In genomic region chr6:24720604-24721460, GRCh38 we compare ENCODE assay signal across 8 cellular contexts. TPM values are rescaled to one million over a fixed set of nuclear protein-coding genes. Genes with fewer than 3 reads are reported as not detected.
DNase-seq lines count a peak whose midpoint lies in the region; ATAC-seq and TF ChIP-seq lines count a peak whose summit lies in the region.

No MANE protein-coding gene starts in this region.

- peak overlapping the region; percentile 98 to 100 for H3K9ac ChIP-seq in mucosa of rectum (ENCODE audit: low read depth in 1 of 2, low read length in 2 of 2)

- H3K4me1 ChIP-seq in esophagus (ENCODE audit: control insufficient read depth in 2 of 2, insufficient read depth in 2 of 2, low read length in 1 of 2) (peaks cover 0 to 3% of the 10 kb centered on the region in 2 donors), mucosa of rectum (ENCODE audit: control insufficient read depth in 2 of 2, insufficient read depth in 2 of 2, low read length in 2 of 2) (peaks cover 21 to 26% of the 10 kb centered on the region in 2 donors)

- DNase-seq in DMS79 (lab: John Stamatoyannopoulos, UW): peak; percentile 99
- DNase-seq in KG1 (lab: John Stamatoyannopoulos, UW): peak; percentile 99
- DNase-seq in activated T-cell treated with anti-CD3 and anti-CD28 coated beads, Interleukin-2, amount 50 U/mL, for 48 hours: peak; percentile 100
- peak; percentile 99 to 100 for DNase-seq in stimulated activated CD8-positive, alpha-beta memory T cell treated with anti-CD3 and anti-CD28 coated beads, Interleukin-4, amount 100 ng/mL, for 4 hours (ENCODE audit: low read depth in 2 of 2, low spot score in 1 of 2)

- H3K9me3 ChIP-seq in esophagus (ENCODE audit: control insufficient read depth in 2 of 2, insufficient read depth in 1 of 2, low read depth in 1 of 2, low read length in 1 of 2) (no peaks in the 10 kb centered on the region), mucosa of rectum (ENCODE audit: control insufficient read depth in 2 of 2, low read length in 2 of 2) (no peaks in the 10 kb centered on the region)

- H3K36me3 ChIP-seq in esophagus (ENCODE audit: control insufficient read depth in 2 of 2, insufficient read depth in 2 of 2, low read length in 1 of 2): no peaks in the 10 kb centered on the region
- H3K36me3 ChIP-seq in mucosa of rectum (ENCODE audit: control insufficient read depth in 2 of 2, insufficient read depth in 2 of 2, low read length in 2 of 2): peaks cover 6% of the 10 kb centered on the region in 2 donors

- no peaks in the 10 kb centered on the region for H3K27me3 ChIP-seq in esophagus (ENCODE audit: control insufficient read depth in 1 of 2, insufficient read depth in 2 of 2, low read length in 2 of 2)
- no peaks in the 10 kb centered on the region for H3K27me3 ChIP-seq in mucosa of rectum (ENCODE audit: control insufficient read depth in 2 of 2, insufficient read depth in 2 of 2, low read length in 2 of 2)

- peak; percentile 79 for ATAC-seq in GM21737 (IDR thresholded peaks at IDR 0.05; ENCODE audit: unreplicated experiment)

- H3K27ac ChIP-seq in esophagus (ENCODE audit: low read depth in 2 of 2, low read length in 1 of 2) (peak overlapping the region; percentile 99 to 100), mucosa of rectum (ENCODE audit: low read depth in 2 of 2, low read length in 2 of 2) (peak overlapping the region; percentile 100)

- WGBS in esophagus, 2 donors: 0% methylated on average over 56 to 60 of the region's 60 CpGs

- H3K4me3 ChIP-seq in esophagus (ENCODE audit: low read depth in 1 of 2, low read length in 2 of 2): peak overlapping the region; percentile 88 to 97
- peak overlapping the region; percentile 93 to 98 for H3K4me3 ChIP-seq in mucosa of rectum (ENCODE audit: low read length in 2 of 2)

TF ChIP-seq in PFSK-1, 5 proteins besides CTCF, POLR2A, EP300 and RAD21:
- TF ChIP-seq POLR2AphosphoS5 (IDR thresholded peaks at IDR 0.05; ENCODE audit: low read depth, low read length) (peak; percentile 96), REST (IDR thresholded peaks at IDR 0.05; ENCODE audit: insufficient read depth in 1 of 2, low read depth in 2 of 2, low read length in 2 of 2) (no peak; a peak in 1 of 4 replicates), SIN3A (IDR thresholded peaks at IDR 0.05; ENCODE audit: borderline replicate concordance, insufficient read depth, low read length) (no peak; the same call in 1 of the 2 replicates), TAF1 (IDR thresholded peaks at IDR 0.05; ENCODE audit: borderline replicate concordance, insufficient read depth, low read length) (peak; percentile 92), FOXP2 (optimal IDR thresholded peaks at IDR 0.05; ENCODE audit: borderline replicate concordance, extremely low read depth, extremely low read length, insufficient read depth) (peak; percentile 43)

RNA-seq across cellular contexts. Expression of gene C6orf62, which starts 1.9 kb away (rescaled TPM):
- 15.8 TPM for polyA plus RNA-seq in PFSK-1 (2012; ENCODE audit: insufficient read length, low read depth)
- polyA plus RNA-seq in esophagus: 10 to 100 TPM; 37.4 to 40.2 TPM

RNA-seq across cellular contexts. Expression of gene GMNN, which starts 53.9 kb away (rescaled TPM):
- polyA plus RNA-seq in PFSK-1 (2012; ENCODE audit: insufficient read length, low read depth): 32.2 TPM
- polyA plus RNA-seq in esophagus: 10 to 100 TPM; 10.4 to 18.8 TPM

RNA-seq across cellular contexts. Expression of gene ACOT13, which starts 54.0 kb away (rescaled TPM):
- 19.9 TPM for polyA plus RNA-seq in PFSK-1 (2012; ENCODE audit: insufficient read length, low read depth)
- 10 to 100 TPM in 1 of 2 donors, 1 to 10 TPM in 1; 8.7 to 21.8 TPM for polyA plus RNA-seq in esophagus

RNA-seq across cellular contexts. Expression of gene TDP2, which starts 54.1 kb away (rescaled TPM):
- polyA plus RNA-seq in PFSK-1 (2012; ENCODE audit: insufficient read length, low read depth): 31.7 TPM
- 10 to 100 TPM; 13.9 to 14.2 TPM for polyA plus RNA-seq in esophagus

Comparison
In these comparisons a context has a peak if more than half of its experiments do, and no peak if none do; other contexts are left out.
1. Peak in every context shown above with its lines: DNase-seq, ATAC-seq, H3K4me3 ChIP-seq and H3K27ac ChIP-seq.